25 cellular contexts compared by ENCODE assay signal in genomic region chr7:155874010-155874409, GRCh38.
"Had no signal": no experiment of that assay in that cellular context is flagged by ENCODE, and none has a peak within 500 bp of the region (broad histone marks: within the 10 kb centered on the region; RNA-seq: fewer than 3 reads in every experiment).

No MANE protein-coding gene starts in this region.

- H3K36me3 ChIP-seq: left ventricle myocardium inferior, pancreas, prostate gland, stomach, thyroid gland, transverse colon, upper lobe of left lung had no signal

- H3K27ac ChIP-seq: left ventricle myocardium inferior, pancreas, prostate gland, stomach, testis, thyroid gland, transverse colon, upper lobe of left lung had no signal

- H3K4me1 ChIP-seq: left ventricle myocardium inferior, pancreas, prostate gland, stomach, testis, thyroid gland, transverse colon, upper lobe of left lung had no signal

- H3K27ac Mint-ChIP-seq: naive thymus-derived CD4-positive, alpha-beta T cell; natural killer cell treated with Interleukin-12 subunit alpha and Interleukin-12 subunit beta and Interleukin-15 and Interleukin-18, amount 100 ng/mL, for 72 hours; stimulated activated memory B cell treated with anti-CD40 and anti-IgM and Interleukin-4, amounts not matched to agents 10 μg/mL and 1 μg/mL and 100 μg/mL, for 72 hours had no signal

- H3K9me3 ChIP-seq: mucosa of descending colon, pancreas, prostate gland, stomach, testis, thyroid gland, transverse colon, upper lobe of left lung had no signal

- H3K4me3 Mint-ChIP-seq: naive thymus-derived CD4-positive, alpha-beta T cell; natural killer cell treated with Interleukin-12 subunit alpha and Interleukin-12 subunit beta and Interleukin-15 and Interleukin-18, amount 100 ng/mL, for 72 hours; stimulated activated memory B cell treated with anti-CD40 and anti-IgM and Interleukin-4, amounts not matched to agents 10 μg/mL and 1 μg/mL and 100 μg/mL, for 72 hours had no signal

- H3K4me3 ChIP-seq: left ventricle myocardium inferior, lung, mucosa of descending colon, pancreas, prostate gland, stomach, testis, thyroid gland, transverse colon, upper lobe of left lung had no signal

- H3K9me3 Mint-ChIP-seq: naive thymus-derived CD4-positive, alpha-beta T cell; natural killer cell treated with Interleukin-12 subunit alpha and Interleukin-12 subunit beta and Interleukin-15 and Interleukin-18, amount 100 ng/mL, for 72 hours had no signal

- H3K4me1 Mint-ChIP-seq: naive thymus-derived CD4-positive, alpha-beta T cell had no signal

- DNase-seq: hypothalamus; left ventricle myocardium inferior; mesendoderm; midbrain; mucosa of descending colon; naive thymus-derived CD4-positive, alpha-beta T cell; pancreas; retina; right cardiac atrium; small intestine; stimulated activated CD4-positive, alpha-beta T cell treated with anti-CD3 and anti-CD28 coated beads, Interleukin-1b, Interleukin-23, amount 100 ng/mL, for 48 hours; stimulated activated CD4-positive, alpha-beta T cell treated with anti-CD3 and anti-CD28 coated beads, Interleukin-2, amount 100 ng/mL, for 48 hours; stimulated activated CD4-positive, alpha-beta T cell treated with anti-CD3 and anti-CD28 coated beads, Interleukin-4, amount 100 ng/mL, for 4 hours; stimulated activated CD8-positive, alpha-beta memory T cell treated with anti-CD3 and anti-CD28 coated beads, Interleukin-4, amount 100 ng/mL, for 48 hours; stimulated activated naive CD4-positive, alpha-beta T cell treated with Interleukin-2 at 50 U/mL for 16 hours; stomach; testis; thyroid gland; transverse colon; upper lobe of left lung had no signal

- H3K36me3 Mint-ChIP-seq: naive thymus-derived CD4-positive, alpha-beta T cell; natural killer cell treated with Interleukin-12 subunit alpha and Interleukin-12 subunit beta and Interleukin-15 and Interleukin-18, amount 100 ng/mL, for 72 hours; stimulated activated memory B cell treated with anti-CD40 and anti-IgM and Interleukin-4, amounts not matched to agents 10 μg/mL and 1 μg/mL and 100 μg/mL, for 72 hours had no signal

- H3K27me3 ChIP-seq: pancreas, stomach, testis, thyroid gland, transverse colon, upper lobe of left lung had no signal

- ATAC-seq: mucosa of descending colon; naive thymus-derived CD4-positive, alpha-beta T cell; pancreas; right cardiac atrium; sciatic nerve; stimulated activated memory B cell treated with anti-CD40 and anti-IgM and Interleukin-4, amounts not matched to agents 10 μg/mL and 1 μg/mL and 100 μg/mL, for 72 hours had no signal
